ENCODE assay signal across 25 cellular contexts in genomic region chr3:30084304-30084703, GRCh38.
"Had no signal": no experiment of that assay in that cellular context is flagged by ENCODE, and none has a peak within 500 bp of the region (broad histone marks: within the 10 kb centered on the region; RNA-seq: fewer than 3 reads in every experiment).

No MANE protein-coding gene starts in this region.

- ATAC-seq: activated T-helper 17 cell treated with anti-CD3 and anti-CD28 coated beads, Interleukin-2, amount 50 U/mL, for 72 hours; PC-3 had no signal

- H3K27ac Mint-ChIP-seq: activated CD4-positive, alpha-beta memory T cell treated with anti-CD3 and anti-CD28 coated beads for 36 hours; activated CD4-positive, alpha-beta T cell treated with anti-CD3 and anti-CD28 coated beads, Interleukin-2, amount 10 ng/mL, durations not matched to agents 7 days and 5 days; activated naive CD4-positive, alpha-beta T cell treated with anti-CD3 and anti-CD28 coated beads for 36 hours; activated naive CD8-positive, alpha-beta T cell; activated T-helper 17 cell treated with anti-CD3 and anti-CD28 coated beads, Interleukin-2, amount 50 U/mL, for 72 hours; T-helper 1 cell treated with Interleukin-12 subunit alpha and Interleukin-12 subunit beta and Interleukin-4 antibody, amounts not matched to agents 30 μg/mL and 1 μg/mL, for 36 hours had no signal

- H3K9me3 Mint-ChIP-seq: activated CD4-positive, alpha-beta memory T cell treated with anti-CD3 and anti-CD28 coated beads for 36 hours; activated CD4-positive, alpha-beta T cell treated with anti-CD3 and anti-CD28 coated beads, Interleukin-2, amount 10 ng/mL, durations not matched to agents 7 days and 5 days; activated naive CD4-positive, alpha-beta T cell treated with anti-CD3 and anti-CD28 coated beads for 36 hours; activated T-helper 17 cell treated with anti-CD3 and anti-CD28 coated beads, Interleukin-2, amount 50 U/mL, for 72 hours; T-helper 1 cell treated with Interleukin-12 subunit alpha and Interleukin-12 subunit beta and Interleukin-4 antibody, amounts not matched to agents 30 μg/mL and 1 μg/mL, for 36 hours; WTC11 had no signal

- H3K36me3 Mint-ChIP-seq: activated CD4-positive, alpha-beta memory T cell treated with anti-CD3 and anti-CD28 coated beads for 36 hours; WTC11 had no signal

- H3K4me3 ChIP-seq: cardiac muscle cell had no signal

- DNase-seq: activated CD4-positive, alpha-beta memory T cell treated with anti-CD3 and anti-CD28 coated beads for 36 hours; activated CD4-positive, alpha-beta T cell treated with anti-CD3 and anti-CD28 coated beads, Interleukin-2, amount 10 ng/mL, durations not matched to agents 7 days and 5 days; activated CD4-positive, CD25-positive, alpha-beta regulatory T cell treated with anti-CD3 and anti-CD28 coated beads, Interleukin-2, amount 50 U/mL, for 72 hours; activated CD8-positive, alpha-beta memory T cell treated with anti-CD3 and anti-CD28 coated beads for 24 hours; activated gamma-delta T cell; activated naive CD4-positive, alpha-beta T cell treated with anti-CD3 and anti-CD28 coated beads for 36 hours; activated T-cell treated with anti-CD3 and anti-CD28 coated beads for 4 hours; activated T-cell treated with anti-CD3 and anti-CD28 coated beads, Interleukin-2, amount 50 U/mL, for 48 hours; amygdala; brain microvascular endothelial cell; Karpas-422; NCI-H1105 treated with DMSO at 0.1 percent for 48 hours; NCI-H1436 treated with DMSO at 0.1 percent for 48 hours; NCI-H187; NCI-H2081 treated with DMSO at 0.1 percent for 48 hours; NCI-H2171 treated with DMSO at 0.1 percent for 48 hours; NCI-H226; NCI-H526; PC-3; SHP77 had no signal

- H3K4me1 Mint-ChIP-seq: activated T-helper 17 cell treated with anti-CD3 and anti-CD28 coated beads, Interleukin-2, amount 50 U/mL, for 72 hours had no signal

- H3K36me3 ChIP-seq: brain microvascular endothelial cell, cardiac muscle cell had no signal

- H3K4me3 Mint-ChIP-seq: activated CD4-positive, alpha-beta memory T cell treated with anti-CD3 and anti-CD28 coated beads for 36 hours; activated CD4-positive, alpha-beta T cell treated with anti-CD3 and anti-CD28 coated beads, Interleukin-2, amount 10 ng/mL, durations not matched to agents 7 days and 5 days; activated naive CD4-positive, alpha-beta T cell treated with anti-CD3 and anti-CD28 coated beads for 36 hours; activated naive CD8-positive, alpha-beta T cell; activated T-helper 17 cell treated with anti-CD3 and anti-CD28 coated beads, Interleukin-2, amount 50 U/mL, for 72 hours; T-helper 1 cell treated with Interleukin-12 subunit alpha and Interleukin-12 subunit beta and Interleukin-4 antibody, amounts not matched to agents 30 μg/mL and 1 μg/mL, for 36 hours had no signal

- H3K27ac ChIP-seq: brain microvascular endothelial cell, cardiac muscle cell had no signal

- H3K27me3 ChIP-seq: brain microvascular endothelial cell had no signal
